9 cellular contexts compared by ENCODE assay signal in the genomic region with DNA sequence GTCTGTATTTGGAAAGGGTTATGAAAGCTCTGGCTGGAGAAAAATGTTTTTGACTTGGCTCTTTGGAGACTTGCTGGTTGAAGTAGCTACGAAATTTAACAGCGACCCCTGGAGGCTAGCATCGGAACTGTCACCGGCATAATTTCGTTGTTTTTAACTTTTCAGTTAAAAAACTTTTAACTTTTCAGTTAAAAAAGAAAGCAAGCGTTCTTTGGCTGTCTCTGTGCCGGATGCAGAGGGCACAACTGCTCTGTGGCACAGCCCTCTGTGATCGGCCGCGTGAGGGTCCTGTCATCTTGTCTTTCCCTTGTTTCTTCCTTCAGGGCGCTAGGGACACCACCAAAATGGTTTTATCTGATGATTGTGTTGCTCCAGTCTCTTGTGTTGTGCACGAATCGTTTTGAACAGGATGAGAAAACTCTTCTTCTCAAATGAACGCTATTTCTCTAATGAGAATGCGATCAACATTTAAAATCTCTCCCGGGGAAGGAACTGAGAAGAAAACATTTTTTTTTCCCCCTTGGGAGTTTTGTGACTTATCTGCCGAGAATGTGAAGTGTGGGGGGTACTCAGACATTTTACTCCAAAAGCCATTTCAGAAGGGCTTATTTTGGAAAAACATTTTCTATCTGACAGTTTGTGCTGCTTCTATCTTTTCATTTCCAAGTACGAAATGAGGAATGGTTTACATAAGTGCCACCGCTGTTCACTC. TPM values are rescaled to one million over a fixed set of nuclear protein-coding genes. Genes with fewer than 3 reads are reported as not detected.
DNase-seq lines count a peak whose midpoint lies in the region; ATAC-seq and TF ChIP-seq lines count a peak whose summit lies in the region.
"Had no signal": no experiment of that assay in that cellular context is flagged by ENCODE, and none has a peak within 500 bp of the region (broad histone marks: within the 10 kb centered on the region; RNA-seq: fewer than 3 reads in every experiment).

No MANE protein-coding gene starts in this region.

- peak overlapping the region in 2 of 4 donors; percentile 8 to 63 for H3K27ac ChIP-seq in tibial nerve

- no peak overlapping the region for H3K27ac Mint-ChIP-seq in nephron progenitor cell
- H3K27ac Mint-ChIP-seq: naive B cell had no signal

- TF ChIP-seq EP300 in tibial nerve (IDR thresholded peaks at IDR 0.05), result no peak

- H3K4me3 Mint-ChIP-seq in nephron progenitor cell, result peak overlapping the region; percentile 72
- H3K4me3 Mint-ChIP-seq: naive B cell had no signal

- H3K9me3 ChIP-seq in tibial nerve, result no peaks in the 10 kb centered on the region

- WGBS in tibial nerve, 2 donors, result 6 to 7% methylated on average over 19 of the region's 19 CpGs

- TF ChIP-seq CTCF in epithelial cell of esophagus (IDR thresholded peaks at IDR 0.05; ENCODE audit: insufficient read depth, low read depth, low read length, missing control alignments) (peak; percentile 87), nephron progenitor cell (IDR thresholded peaks at IDR 0.05) (peak; percentile 97), tibial nerve (IDR thresholded peaks at IDR 0.05) (peak; percentile 60 to 94 (median 86))

- H3K27me3 ChIP-seq in tibial nerve, result no peaks in the 10 kb centered on the region

- DNase-seq in NCI-H82 (lab: John Stamatoyannopoulos, UW) (peak; percentile 35), NCI-H82 treated with DMSO at 0.1 percent for 48 hours (lab: John Stamatoyannopoulos, UW; ENCODE audit: unreplicated experiment) (no peak), NCI-H1092 treated with DMSO at 0.1 percent for 48 hours (lab: John Stamatoyannopoulos, UW) (peak; percentile 29), epithelial cell of esophagus (ENCODE audit: low read depth) (peak; percentile 33), nephron progenitor cell (peak; percentile 64), tibial nerve (ENCODE audit: low spot score in 2 of 2) (peak in 1 of 2 donors; percentile 37)
- peak; percentile 59 to 61 for DNase-seq in activated CD4-positive, alpha-beta T cell treated with anti-CD3 and anti-CD28 coated beads, Interleukin-2, amount 50 U/mL, for 48 hours
- DNase-seq: naive B cell had no signal

- no peaks in the 10 kb centered on the region for H3K36me3 ChIP-seq in tibial nerve

- TF ChIP-seq POLR2A in tibial nerve (IDR thresholded peaks at IDR 0.05), result no peak

- no peak overlapping the region for H3K4me3 ChIP-seq in epithelial cell of esophagus (ENCODE audit: low read length)
- peak overlapping the region in 3 of 4 donors; percentile 5 to 47 (median 26) for H3K4me3 ChIP-seq in tibial nerve

- H3K9me3 Mint-ChIP-seq in nephron progenitor cell, result peaks cover 5% of the 10 kb centered on the region

- peaks cover 5% of the 10 kb centered on the region for H3K4me1 Mint-ChIP-seq in nephron progenitor cell

- H3K36me3 Mint-ChIP-seq in nephron progenitor cell (ENCODE audit: low read depth), result no peaks in the 10 kb centered on the region
- H3K36me3 Mint-ChIP-seq: naive B cell had no signal

- H3K27me3 Mint-ChIP-seq in nephron progenitor cell (ENCODE audit: low read depth, poor library complexity), result peaks cover 10% of the 10 kb centered on the region

- H3K4me1 ChIP-seq in tibial nerve, result peaks cover 0 to 10% (median 0%) of the 10 kb centered on the region in 4 donors

- ATAC-seq in GM18909 (IDR thresholded peaks at IDR 0.05; ENCODE audit: poor library complexity, unreplicated experiment), result no peak

RNA-seq across cellular contexts. Expression of a gene that starts 57.1 kb away (rescaled TPM):
- total RNA-seq in tibial nerve, result 1 to 10 TPM in 1 of 4 donors, under 1 TPM in 1, not detected in 2; 0.63 to 1.1 TPM
